1 cellular context compared by ENCODE assay signal in genomic region chr9:83992407-83992806, GRCh38.
A peak's percentile ranks its signal among the peaks of the same experiment; 100 is the strongest.
TF ChIP-seq lines count a peak whose summit lies in the region.

No MANE protein-coding gene starts in this region.

TF ChIP-seq in HepG2, 621 proteins besides CTCF, POLR2A, EP300 and RAD21 (continues in another document):
- TF ChIP-seq ARID3A (IDR thresholded peaks at IDR 0.05; ENCODE audit: low read depth, low read length): peak; percentile 95
- peak; percentile 36; the same call in 1 of the 2 replicates for TF ChIP-seq DRAP1 (CRISPR knock-in tag; IDR thresholded peaks at IDR 0.05)
- TF ChIP-seq MAFF (IDR thresholded peaks at IDR 0.05; ENCODE audit: low read depth, low read length): peak; percentile 62
- peak; percentile 88 for TF ChIP-seq TEAD3 (CRISPR knock-in tag; optimal IDR thresholded peaks at IDR 0.05; ENCODE audit: borderline replicate concordance)
- peak; percentile 82 for TF ChIP-seq MLX (CRISPR knock-in tag; IDR thresholded peaks at IDR 0.05)
- peak; percentile 42; the same call in 1 of the 2 replicates for TF ChIP-seq SIX1 (CRISPR knock-in tag; IDR thresholded peaks at IDR 0.05; ENCODE audit: borderline replicate concordance)
- 0 out of 2 replicates have a peak, but pooled peaks have one; percentile 36 for TF ChIP-seq MXD4 (CRISPR knock-in tag; IDR thresholded peaks at IDR 0.05)
- no peak for TF ChIP-seq ZNF574 (CRISPR knock-in tag; IDR thresholded peaks at IDR 0.05)
- no peak for TF ChIP-seq ZNF317 (CRISPR knock-in tag; IDR thresholded peaks at IDR 0.05)
- peak; percentile 81 for TF ChIP-seq RARA (CRISPR knock-in tag; IDR thresholded peaks at IDR 0.05)
- TF ChIP-seq TFE3 (CRISPR knock-in tag; IDR thresholded peaks at IDR 0.05): peak; percentile 78; the same call in 1 of the 2 replicates
- TF ChIP-seq TBX3 (IDR thresholded peaks at IDR 0.05; ENCODE audit: borderline replicate concordance): peak; percentile 68
- no peak for TF ChIP-seq FOXC1 (CRISPR knock-in tag; IDR thresholded peaks at IDR 0.05; ENCODE audit: borderline replicate concordance)
- TF ChIP-seq NFYC (CRISPR knock-in tag; IDR thresholded peaks at IDR 0.05): no peak
- TF ChIP-seq HNRNPL (IDR thresholded peaks at IDR 0.05; ENCODE audit: low read depth, low read length): no peak
- TF ChIP-seq TCF7 (IDR thresholded peaks at IDR 0.05; ENCODE audit: low read depth): peak; percentile 44
- peak; percentile 18; the same call in 1 of the 2 replicates for TF ChIP-seq ZNF629 (CRISPR knock-in tag; conservative IDR thresholded peaks at IDR 0.05)
- no peak for TF ChIP-seq ZNF619 (CRISPR knock-in tag; IDR thresholded peaks at IDR 0.05)
- TF ChIP-seq KLF16 (CRISPR knock-in tag; IDR thresholded peaks at IDR 0.05): peak in 1 of 2 experiments; percentile 36; a peak in 1 of 4 replicates
- TF ChIP-seq ZNF609 (CRISPR knock-in tag; IDR thresholded peaks at IDR 0.05; ENCODE audit: borderline replicate concordance): peak; percentile 83; the same call in 1 of the 2 replicates
- peak; percentile 93 for TF ChIP-seq PITX1 (CRISPR knock-in tag; IDR thresholded peaks at IDR 0.05)
- TF ChIP-seq ATF7-NPFF (CRISPR knock-in tag; IDR thresholded peaks at IDR 0.05; ENCODE audit: low read depth): no peak
- peak; percentile 45; the same call in 1 of the 2 replicates for TF ChIP-seq TARDBP (CRISPR knock-in tag; IDR thresholded peaks at IDR 0.05)
- TF ChIP-seq FOSL1 (CRISPR knock-in tag; IDR thresholded peaks at IDR 0.05; ENCODE audit: borderline replicate concordance): peak; percentile 60; the same call in 1 of the 2 replicates
- peak; percentile 41; the same call in 1 of the 2 replicates for TF ChIP-seq AHDC1 (CRISPR knock-in tag; IDR thresholded peaks at IDR 0.05; ENCODE audit: borderline replicate concordance)
- TF ChIP-seq NKX3-1 (CRISPR knock-in tag; IDR thresholded peaks at IDR 0.05): no peak
- no peak for TF ChIP-seq GABPB1 (CRISPR knock-in tag; IDR thresholded peaks at IDR 0.05)
- peak; percentile 90 for TF ChIP-seq NFE2L2 (IDR thresholded peaks at IDR 0.05; ENCODE audit: low read length)
- peak; percentile 80; the same call in 1 of the 2 replicates for TF ChIP-seq SOX5 (CRISPR knock-in tag; IDR thresholded peaks at IDR 0.05; ENCODE audit: borderline replicate concordance)
- TF ChIP-seq SALL1 (CRISPR knock-in tag; IDR thresholded peaks at IDR 0.05): peak; percentile 61; the same call in 1 of the 2 replicates
- peak; percentile 81 for TF ChIP-seq FOXP4 (CRISPR knock-in tag; IDR thresholded peaks at IDR 0.05)
- peak; percentile 94 for TF ChIP-seq FOSL2 (CRISPR knock-in tag; IDR thresholded peaks at IDR 0.05)
- TF ChIP-seq FOXP1 (IDR thresholded peaks at IDR 0.05): no peak
- peak; percentile 90 for TF ChIP-seq FOXP1 (CRISPR knock-in tag; IDR thresholded peaks at IDR 0.05)
- no peak for TF ChIP-seq NFIB (CRISPR knock-in tag; IDR thresholded peaks at IDR 0.05; ENCODE audit: borderline replicate concordance)
- peak; percentile 92 for TF ChIP-seq FOXA3 (CRISPR knock-in tag; IDR thresholded peaks at IDR 0.05)
- no peak for TF ChIP-seq ATAD3A (CRISPR knock-in tag; IDR thresholded peaks at IDR 0.05)
- peak; percentile 73; the same call in 1 of the 2 replicates for TF ChIP-seq KAT2B (IDR thresholded peaks at IDR 0.05; ENCODE audit: borderline replicate concordance, low read depth, low read length)
- TF ChIP-seq SAP130 (CRISPR knock-in tag; IDR thresholded peaks at IDR 0.05; ENCODE audit: low read depth): peak; percentile 90
- TF ChIP-seq MAX (IDR thresholded peaks at IDR 0.05): peak; percentile 75
- peak; percentile 69; the same call in 1 of the 2 replicates for TF ChIP-seq NCOA2 (CRISPR knock-in tag; IDR thresholded peaks at IDR 0.05)
- peak; percentile 36 for TF ChIP-seq STAG1 (CRISPR knock-in tag; IDR thresholded peaks at IDR 0.05)
- TF ChIP-seq NR2F1 (CRISPR knock-in tag; IDR thresholded peaks at IDR 0.05): peak; percentile 59 to 70; a peak in 3 of 4 replicates
- 0 out of 2 replicates have a peak, but pooled peaks have one; percentile 33 for TF ChIP-seq ZKSCAN8 (CRISPR knock-in tag; IDR thresholded peaks at IDR 0.05; ENCODE audit: borderline replicate concordance)
